ENCODE assay signal across 8 cellular contexts in the genomic region with DNA sequence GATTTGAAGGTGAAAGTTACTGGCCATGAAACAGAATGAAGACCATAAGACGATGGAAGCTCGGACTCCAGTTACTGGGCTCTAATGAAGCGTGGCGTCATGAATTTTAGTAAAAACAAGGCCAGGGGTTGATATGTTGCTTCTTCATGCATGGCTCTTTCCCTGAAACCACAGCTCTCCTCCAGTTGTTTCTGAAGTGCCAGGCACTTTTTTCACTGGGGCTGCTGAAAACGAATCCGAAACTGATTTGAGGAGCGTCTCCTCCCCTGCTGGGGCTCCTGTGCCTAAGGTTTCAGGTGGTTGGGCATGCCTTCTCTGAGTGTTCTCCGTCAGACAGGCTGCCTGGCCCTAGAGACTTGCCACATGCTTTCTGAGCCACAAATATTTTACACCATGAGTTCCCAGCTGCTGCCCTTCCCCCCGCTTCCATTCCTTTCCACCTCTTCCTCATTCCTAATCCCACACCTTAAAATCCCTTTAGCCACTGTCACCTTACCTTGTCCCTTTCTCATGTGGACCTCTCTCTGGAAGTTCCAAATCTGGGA. TPM values are rescaled to one million over a fixed set of nuclear protein-coding genes. Genes with fewer than 3 reads are reported as not detected.
DNase-seq lines count a peak whose midpoint lies in the region; ATAC-seq and TF ChIP-seq lines count a peak whose summit lies in the region.

No MANE protein-coding gene starts in this region.

- no peak for TF ChIP-seq CTCF in PC-3 (conservative IDR thresholded peaks at IDR 0.05; ENCODE audit: low read depth, low read length)

- BruUV-seq in PC-3 (replicated peaks; lab: Mats Ljungman, UMichigan) = no TSS peak

- peak overlapping the region; percentile 84 for H3K27ac ChIP-seq in SJCRH30
- H3K27ac ChIP-seq in PC-3 (ENCODE audit: low read length) = no peak overlapping the region

- H3K27me3 ChIP-seq in SJCRH30 (no peaks in the 10 kb centered on the region), PC-3 (ENCODE audit: low read length) (no peaks in the 10 kb centered on the region)

- H3K9ac ChIP-seq in PC-3 (ENCODE audit: low read length) = no peak overlapping the region

- DNase-seq in SJCRH30 (peak; percentile 82), astrocyte of the hippocampus (ENCODE audit: low read depth, low spot score) (peak; percentile 91), kidney tubule cell (ENCODE audit: low spot score) (peak; percentile 99), GDM1 (lab: John Stamatoyannopoulos, UW) (no peak), PC-3 (no peak)
- peak in 2 of 3 donors; percentile 15 to 27 for DNase-seq in stimulated activated CD4-positive, alpha-beta T cell treated with anti-CD3 and anti-CD28 coated beads, TNF-alpha, amount 100 ng/mL, for 1 hour (ENCODE audit: low read depth in 3 of 3, low spot score in 1 of 3)

- intact Hi-C loops in PC-3 (cut with micrococcal nuclease) = no loop called here

- H3K36me3 ChIP-seq in SJCRH30 (no peaks in the 10 kb centered on the region), PC-3 (ENCODE audit: low read depth, low read length) (no peaks in the 10 kb centered on the region)

- H3K9me2 ChIP-seq in PC-3 (replicated peaks; ENCODE audit: low read length) = no peaks in the 10 kb centered on the region

- CTCF ChIA-PET in PC-3 (lab: Charles Lee) = no interaction called here

- H3K4me2 ChIP-seq in PC-3 (ENCODE audit: low read length) = no peak overlapping the region

- peak overlapping the region; percentile 32 for H3K4me3 ChIP-seq in SJCRH30
- H3K4me3 ChIP-seq in PC-3 (ENCODE audit: low read length) = no peak overlapping the region

- H3K9me3 ChIP-seq in SJCRH30 (replicated peaks) (peaks cover 4% of the 10 kb centered on the region; the same call in 1 of the 2 replicates), PC-3 (ENCODE audit: low read length) (no peaks in the 10 kb centered on the region)

- POLR2A ChIA-PET in PC-3 (lab: Charles Lee; ENCODE audit: unreplicated experiment) = interaction anchor here (0.6 kb wide), 1 partner anchor 14 kb away, joined by 3 read pairs; no protein-coding TSS in a partner anchor

- no peaks in the 10 kb centered on the region for H4K20me1 ChIP-seq in PC-3 (ENCODE audit: low read length)

- peaks cover 55% of the 10 kb centered on the region for H3K4me1 ChIP-seq in SJCRH30
- no peaks in the 10 kb centered on the region for H3K4me1 ChIP-seq in PC-3 (ENCODE audit: insufficient read depth, low read length)

- H3K79me2 ChIP-seq in PC-3 (ENCODE audit: low read length) = no peaks in the 10 kb centered on the region

- ATAC-seq in GM18511 (IDR thresholded peaks at IDR 0.05; ENCODE audit: unreplicated experiment) (peak; percentile 70), HG02840 (IDR thresholded peaks at IDR 0.05; ENCODE audit: low FRiP score, unreplicated experiment) (peak; percentile 49), PC-3 (no peak)

- H3F3A ChIP-seq in PC-3 (ENCODE audit: low read length, unreplicated experiment) = no peaks in the 10 kb centered on the region

- no peak overlapping the region for H2AFZ ChIP-seq in PC-3 (ENCODE audit: low read length)

RNA-seq across cellular contexts. Expression of gene MYL4, which starts 3.7 kb away (rescaled TPM):
- 58.4 and 61.9 TPM in 2 replicates for total RNA-seq in SJCRH30 (2014; rRNA removed; shearing (Covaris generic))
- 1.6 and 2.2 TPM in 2 replicates for total RNA-seq in PC-3 (2014; rRNA removed)

RNA-seq across cellular contexts. Expression of gene CDC27, which starts 16.4 kb away (rescaled TPM):
- total RNA-seq in SJCRH30 (2014; rRNA removed; shearing (Covaris generic)) = 163 and 205 TPM in 2 replicates
- 149 and 167 TPM in 2 replicates for total RNA-seq in PC-3 (2014; rRNA removed)

RNA-seq across cellular contexts. Expression of gene ITGB3, which starts 48.1 kb away (rescaled TPM):
- 28.0 and 28.9 TPM in 2 replicates for total RNA-seq in SJCRH30 (2014; rRNA removed; shearing (Covaris generic))
- 0.36 and 0.69 TPM in 2 replicates for total RNA-seq in PC-3 (2014; rRNA removed)

Comparison
In these comparisons a context has a peak if more than half of its experiments do, and no peak if none do; other contexts are left out.
1. DNase-seq: peak in SJCRH30 (2 of 2), astrocyte of the hippocampus (single experiment), kidney tubule cell (single experiment) and stimulated activated CD4-positive, alpha-beta T cell treated with anti-CD3 and anti-CD28 coated beads, TNF-alpha, amount 100 ng/mL, for 1 hour (2 of 3); none in GDM1 (single experiment) and PC-3 (single experiment).
2. RNA of gene MYL4, which starts 3.7 kb away (total RNA-seq): 58.4 to 61.9 TPM in SJCRH30; 1.6 to 2.2 TPM in PC-3; every median in the first group is over 10 times any median in the second.
3. RNA of gene ITGB3, which starts 48.1 kb away (total RNA-seq): 28.0 to 28.9 TPM in SJCRH30; 0.36 to 0.69 TPM in PC-3; every median in the first group is over 10 times any median in the second.